Comparison of ENCODE assay signal across 27 cellular contexts in genomic region chr20:707711-708110, GRCh38. TPM values are rescaled to one million over a fixed set of nuclear protein-coding genes. Genes with fewer than 3 reads are reported as not detected.
"Had no signal": no experiment of that assay in that cellular context is flagged by ENCODE, and none has a peak within 500 bp of the region (broad histone marks: within the 10 kb centered on the region; RNA-seq: fewer than 3 reads in every experiment).

No MANE protein-coding gene starts in this region.

- H3K36me3 ChIP-seq: esophagus muscularis mucosa, gastrocnemius medialis, heart right ventricle, right lobe of liver, uterus had no signal

- H3K27ac Mint-ChIP-seq: naive B cell, nephron, type B pancreatic cell had no signal

- H3K27ac ChIP-seq: dorsolateral prefrontal cortex, epithelial cell of prostate, esophagus muscularis mucosa, gastrocnemius medialis, heart right ventricle, psoas muscle, right lobe of liver, skin epidermis, uterus had no signal

- DNase-seq: cortex of kidney; effector CD8-positive, alpha-beta T cell; gastrocnemius medialis; heart right ventricle; hypothalamus; left cardiac atrium; left ventricle myocardium superior; mesenchymal stem cell; naive B cell; psoas muscle; retina; right lobe of liver; stimulated activated CD4-positive, alpha-beta T cell treated with anti-CD3 and anti-CD28 coated beads, Interleukin-12 subunit alpha, Interleukin-12 subunit beta, amount 100 ng/mL, for 4 hours; stimulated activated naive CD4-positive, alpha-beta T cell; uterus had no signal

- H3K4me1 ChIP-seq: gastrocnemius medialis, psoas muscle, right lobe of liver, uterus had no signal

- H3K4me3 ChIP-seq: dorsolateral prefrontal cortex, esophagus muscularis mucosa, gastrocnemius medialis, heart right ventricle, lung, psoas muscle, right lobe of liver, skin epidermis, uterus had no signal

- H3K4me3 Mint-ChIP-seq: nephron, type B pancreatic cell had no signal

- H3K36me3 Mint-ChIP-seq: type B pancreatic cell had no signal

- H3K9me3 ChIP-seq: gastrocnemius medialis, psoas muscle, right lobe of liver, uterus had no signal

- ATAC-seq: gastrocnemius medialis, heart right ventricle, left cardiac atrium, left ventricle myocardium superior, psoas muscle, right lobe of liver had no signal

- FAIRE-seq: endometrium, keratinocyte had no signal

RNA-seq across cellular contexts. Expression of gene SCRT2, which starts 32.1 kb away (rescaled TPM):
- total RNA-seq: chondrocyte, esophagus muscularis mucosa, fibroblast of villous mesenchyme, gastrocnemius medialis, heart right ventricle, left cardiac atrium, left ventricle myocardium superior, lung, omental fat pad, psoas muscle, right lobe of liver, uterus had no signal
- polyA plus RNA-seq: heart right ventricle, keratinocyte, lung, psoas muscle had no signal
